8 cellular contexts compared by ENCODE assay signal in the genomic region with DNA sequence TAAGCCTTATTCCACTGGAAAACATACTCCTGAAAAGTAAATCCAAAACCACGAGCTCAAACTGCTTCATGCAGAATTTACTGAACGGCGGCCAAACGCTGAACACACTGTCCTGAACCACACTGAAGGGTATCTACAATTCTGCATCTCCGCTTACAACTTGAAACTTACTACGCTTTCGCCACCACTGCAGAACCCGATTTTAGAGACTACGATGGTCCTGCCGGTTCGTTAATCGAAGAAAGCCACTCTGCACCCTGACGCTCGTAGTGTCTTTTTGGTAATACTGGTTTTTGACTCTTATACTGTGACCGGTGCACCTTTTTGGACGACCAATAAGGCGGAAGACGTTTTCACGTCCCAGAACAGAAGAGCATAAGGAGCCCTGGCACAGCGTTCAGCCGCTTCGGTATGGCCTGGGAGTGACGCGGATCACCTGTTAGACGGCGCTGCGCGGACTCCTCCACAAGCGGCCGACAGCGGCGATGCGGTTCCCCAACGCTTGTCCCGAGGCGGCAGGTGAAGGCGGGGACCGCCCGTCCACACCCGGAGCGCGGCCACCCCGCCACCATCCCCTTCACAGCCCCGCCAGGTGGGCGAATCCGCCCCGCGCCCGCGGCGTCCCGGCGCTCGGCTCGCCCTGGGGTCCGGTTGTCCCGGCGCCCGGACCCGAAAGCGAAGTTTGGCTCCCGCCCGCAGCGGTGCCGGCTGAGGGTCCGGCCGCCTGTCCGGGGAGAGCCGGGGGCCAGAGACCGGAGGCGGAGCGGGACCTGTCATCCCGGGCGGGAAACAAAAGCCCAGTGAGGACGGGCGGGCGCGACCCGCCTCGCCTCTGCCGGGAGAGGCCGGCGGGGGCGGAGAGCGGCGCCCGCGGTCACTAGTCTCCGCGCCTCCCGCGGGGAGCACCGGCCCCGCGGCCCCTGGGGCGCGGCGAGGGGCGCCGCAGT. TPM values are rescaled to one million over a fixed set of nuclear protein-coding genes. Genes with fewer than 3 reads are reported as not detected.
DNase-seq lines count a peak whose midpoint lies in the region; ATAC-seq and TF ChIP-seq lines count a peak whose summit lies in the region.

No MANE protein-coding gene starts in this region.

- peak; percentile 35 for ATAC-seq in HG02885 (IDR thresholded peaks at IDR 0.05; ENCODE audit: poor library complexity, unreplicated experiment)
- peak; percentile 57 for ATAC-seq in activated CD8-positive, alpha-beta T cell treated with anti-CD3 and anti-CD28 coated beads for 36 hours

- peak overlapping the region; percentile 83 for H3K9ac ChIP-seq in endocrine pancreas (ENCODE audit: control insufficient read depth, insufficient read depth, low read length)

- H3K9me3 Mint-ChIP-seq in activated CD8-positive, alpha-beta T cell treated with anti-CD3 and anti-CD28 coated beads for 36 hours = no peaks in the 10 kb centered on the region
- H3K9me3 Mint-ChIP-seq in mesothelial cell of epicardium = no peaks in the 10 kb centered on the region

- H3K27me3 ChIP-seq in endocrine pancreas (ENCODE audit: control insufficient read depth, insufficient read depth, low read length) = no peaks in the 10 kb centered on the region

- H3K36me3 Mint-ChIP-seq in activated CD8-positive, alpha-beta T cell treated with anti-CD3 and anti-CD28 coated beads for 36 hours (ENCODE audit: low read depth) = peaks cover 6% of the 10 kb centered on the region
- no peaks in the 10 kb centered on the region for H3K36me3 Mint-ChIP-seq in mesothelial cell of epicardium

- H3K27ac Mint-ChIP-seq in activated CD8-positive, alpha-beta T cell treated with anti-CD3 and anti-CD28 coated beads for 36 hours = peak overlapping the region; percentile 91
- peak overlapping the region; percentile 8 for H3K27ac Mint-ChIP-seq in mesothelial cell of epicardium

- no peaks in the 10 kb centered on the region for H3K27me3 Mint-ChIP-seq in activated CD8-positive, alpha-beta T cell treated with anti-CD3 and anti-CD28 coated beads for 36 hours
- peaks cover 17% of the 10 kb centered on the region for H3K27me3 Mint-ChIP-seq in mesothelial cell of epicardium (ENCODE audit: low read depth)

- POLR2A ChIA-PET in activated CD8-positive, alpha-beta T cell treated with anti-CD3 and anti-CD28 coated beads for 36 hours (lab: Charles Lee) = interaction anchor here (1.0 to 4.6 kb wide), 6 partner anchors 15 to 49 kb away, joined by 3 to 30 read pairs (median 6); a partner anchor contains a TSS

- no peaks in the 10 kb centered on the region for H3K4me1 ChIP-seq in endocrine pancreas (ENCODE audit: control insufficient read depth, insufficient read depth, low read length)

- no peaks in the 10 kb centered on the region for H3K9me3 ChIP-seq in endocrine pancreas (ENCODE audit: control insufficient read depth, low read length)

- CTCF ChIA-PET in activated CD8-positive, alpha-beta T cell treated with anti-CD3 and anti-CD28 coated beads for 36 hours (lab: Charles Lee) = interaction anchor here (0.8 to 3.2 kb wide), 12 partner anchors 10 to 104 kb away, joined by 4 to 17 read pairs (median 7); a partner anchor contains a TSS

- no peak for TF ChIP-seq CTCF in activated CD8-positive, alpha-beta T cell treated with anti-CD3 and anti-CD28 coated beads for 36 hours (IDR thresholded peaks at IDR 0.05)
- no peak for TF ChIP-seq CTCF in mesothelial cell of epicardium (IDR thresholded peaks at IDR 0.05; ENCODE audit: unreplicated experiment)

- peaks cover 8% of the 10 kb centered on the region for H3K36me3 ChIP-seq in endocrine pancreas (ENCODE audit: control insufficient read depth, insufficient read depth, low read length)

- peak overlapping the region; percentile 91 for H3K4me3 Mint-ChIP-seq in activated CD8-positive, alpha-beta T cell treated with anti-CD3 and anti-CD28 coated beads for 36 hours
- peak overlapping the region; percentile 77 for H3K4me3 Mint-ChIP-seq in mesothelial cell of epicardium

- peaks cover 11% of the 10 kb centered on the region for H3K4me1 Mint-ChIP-seq in activated CD8-positive, alpha-beta T cell treated with anti-CD3 and anti-CD28 coated beads for 36 hours (ENCODE audit: low read depth)
- peaks cover 9% of the 10 kb centered on the region for H3K4me1 Mint-ChIP-seq in mesothelial cell of epicardium

- intact Hi-C loops in activated CD8-positive, alpha-beta T cell treated with anti-CD3 and anti-CD28 coated beads for 36 hours (cut with micrococcal nuclease) = loop anchor here (2.0 to 5.0 kb wide), 2 partner anchors 45 to 106 kb away; no protein-coding TSS in a partner anchor

- H3K4me3 ChIP-seq in endocrine pancreas (ENCODE audit: control insufficient read depth, insufficient read depth, low read length) = peak overlapping the region; percentile 88

- DNase-seq in NCI-H2029 (lab: John Stamatoyannopoulos, UW) (peak; percentile 14), NCI-H2029 treated with DMSO at 0.1 percent for 48 hours (lab: John Stamatoyannopoulos, UW) (no peak), NCI-H2196 treated with DMSO at 0.1 percent for 48 hours (lab: John Stamatoyannopoulos, UW; ENCODE audit: unreplicated experiment) (peak; percentile 22), mesothelial cell of epicardium (ENCODE audit: low spot score in 2 of 2, unreplicated experiment in 2 of 2) (peak in 1 of 2 experiments; percentile 60)
- peak; percentile 75 for DNase-seq in activated CD8-positive, alpha-beta T cell treated with anti-CD3 and anti-CD28 coated beads for 36 hours
- DNase-seq in stimulated activated CD8-positive, alpha-beta memory T cell treated with anti-CD3 and anti-CD28 coated beads, Interleukin-2, amount 100 ng/mL, for 1 hour (ENCODE audit: low read depth in 2 of 2) = peak; percentile 18 to 38

RNA-seq across cellular contexts. Expression of a gene that starts 0.8 kb away (rescaled TPM):
- 10 to 100 TPM; 90.6 to 93.4 TPM for total RNA-seq in activated CD8-positive, alpha-beta T cell treated with anti-CD3 and anti-CD28 coated beads for 36 hours
- total RNA-seq in mesothelial cell of epicardium = 7.3 to 7.6 TPM (median 7.3 TPM) in 3 replicates

RNA-seq across cellular contexts. Expression of a gene that starts 48.9 kb away (rescaled TPM):
- total RNA-seq in activated CD8-positive, alpha-beta T cell treated with anti-CD3 and anti-CD28 coated beads for 36 hours = 1 to 10 TPM; 1.0 to 1.1 TPM
- 3.3 to 4.9 TPM (median 4.2 TPM) in 3 replicates for total RNA-seq in mesothelial cell of epicardium

Comparison
In these comparisons a context has a peak if more than half of its experiments do, and no peak if none do; other contexts are left out.
1. RNA of a gene that starts 0.8 kb away (total RNA-seq): 90.6 to 93.4 TPM in activated CD8-positive, alpha-beta T cell treated with anti-CD3 and anti-CD28 coated beads for 36 hours; 7.3 to 7.6 TPM in mesothelial cell of epicardium; every median in the first group is over 10 times any median in the second.